Comparison of ENCODE assay signal across 1 cellular context in the genomic region with DNA sequence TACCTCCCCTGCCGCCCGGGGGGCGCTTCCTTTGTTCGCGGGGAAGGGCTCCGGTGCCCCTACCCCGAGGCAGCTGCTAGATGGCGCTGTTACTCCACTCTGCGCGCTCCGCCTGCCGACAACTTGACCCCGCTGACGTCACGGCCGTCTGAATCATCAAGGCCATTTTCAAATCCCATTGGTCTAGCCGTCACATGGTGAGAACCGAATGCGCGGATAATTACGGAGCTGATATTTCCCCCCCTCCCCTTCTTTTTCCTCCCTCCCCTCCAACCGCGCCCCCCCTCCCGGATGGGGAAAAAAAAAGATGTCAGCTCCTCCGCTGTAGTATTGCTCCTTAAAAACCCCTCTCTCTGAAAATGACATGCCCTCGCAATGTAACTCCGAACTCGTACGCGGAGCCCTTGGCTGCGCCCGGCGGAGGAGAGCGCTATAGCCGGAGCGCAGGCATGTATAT.
TF ChIP-seq lines count a peak whose summit lies in the region.

TSS of gene HOXC10 (plus strand) at position 246 of the 457 bp plus-strand sequence. CDS start at position 360, 114 bp downstream.

TF ChIP-seq in K562, 482 proteins besides CTCF, POLR2A, EP300 and RAD21 (continued from another document and continues in another):
- TF ChIP-seq, protein P1, sequence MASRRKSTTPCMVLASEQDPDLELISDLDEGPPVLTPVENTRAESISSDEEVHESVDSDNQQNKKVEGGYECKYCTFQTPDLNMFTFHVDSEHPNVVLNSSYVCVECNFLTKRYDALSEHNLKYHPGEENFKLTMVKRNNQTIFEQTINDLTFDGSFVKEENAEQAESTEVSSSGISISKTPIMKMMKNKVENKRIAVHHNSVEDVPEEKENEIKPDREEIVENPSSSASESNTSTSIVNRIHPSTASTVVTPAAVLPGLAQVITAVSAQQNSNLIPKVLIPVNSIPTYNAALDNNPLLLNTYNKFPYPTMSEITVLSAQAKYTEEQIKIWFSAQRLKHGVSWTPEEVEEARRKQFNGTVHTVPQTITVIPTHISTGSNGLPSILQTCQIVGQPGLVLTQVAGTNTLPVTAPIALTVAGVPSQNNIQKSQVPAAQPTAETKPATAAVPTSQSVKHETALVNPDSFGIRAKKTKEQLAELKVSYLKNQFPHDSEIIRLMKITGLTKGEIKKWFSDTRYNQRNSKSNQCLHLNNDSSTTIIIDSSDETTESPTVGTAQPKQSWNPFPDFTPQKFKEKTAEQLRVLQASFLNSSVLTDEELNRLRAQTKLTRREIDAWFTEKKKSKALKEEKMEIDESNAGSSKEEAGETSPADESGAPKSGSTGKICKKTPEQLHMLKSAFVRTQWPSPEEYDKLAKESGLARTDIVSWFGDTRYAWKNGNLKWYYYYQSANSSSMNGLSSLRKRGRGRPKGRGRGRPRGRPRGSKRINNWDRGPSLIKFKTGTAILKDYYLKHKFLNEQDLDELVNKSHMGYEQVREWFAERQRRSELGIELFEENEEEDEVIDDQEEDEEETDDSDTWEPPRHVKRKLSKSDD (conservative IDR thresholded peaks at IDR 0.05; ENCODE audit: low read length): no peak
- TF ChIP-seq SFPQ (IDR thresholded peaks at IDR 0.05; ENCODE audit: low read depth, low read length): no peak
- TF ChIP-seq FOS (IDR thresholded peaks at IDR 0.05; ENCODE audit: extremely low read depth, insufficient read length): peak; percentile 37
- peak; percentile 42; the same call in 1 of the 2 replicates for TF ChIP-seq L3MBTL2 (IDR thresholded peaks at IDR 0.05)
- TF ChIP-seq, protein P2, sequence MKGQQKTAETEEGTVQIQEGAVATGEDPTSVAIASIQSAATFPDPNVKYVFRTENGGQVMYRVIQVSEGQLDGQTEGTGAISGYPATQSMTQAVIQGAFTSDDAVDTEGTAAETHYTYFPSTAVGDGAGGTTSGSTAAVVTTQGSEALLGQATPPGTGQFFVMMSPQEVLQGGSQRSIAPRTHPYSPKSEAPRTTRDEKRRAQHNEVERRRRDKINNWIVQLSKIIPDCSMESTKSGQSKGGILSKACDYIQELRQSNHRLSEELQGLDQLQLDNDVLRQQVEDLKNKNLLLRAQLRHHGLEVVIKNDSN (CRISPR knock-in tag; IDR thresholded peaks at IDR 0.05): peak; percentile 83
- TF ChIP-seq, protein P3, sequence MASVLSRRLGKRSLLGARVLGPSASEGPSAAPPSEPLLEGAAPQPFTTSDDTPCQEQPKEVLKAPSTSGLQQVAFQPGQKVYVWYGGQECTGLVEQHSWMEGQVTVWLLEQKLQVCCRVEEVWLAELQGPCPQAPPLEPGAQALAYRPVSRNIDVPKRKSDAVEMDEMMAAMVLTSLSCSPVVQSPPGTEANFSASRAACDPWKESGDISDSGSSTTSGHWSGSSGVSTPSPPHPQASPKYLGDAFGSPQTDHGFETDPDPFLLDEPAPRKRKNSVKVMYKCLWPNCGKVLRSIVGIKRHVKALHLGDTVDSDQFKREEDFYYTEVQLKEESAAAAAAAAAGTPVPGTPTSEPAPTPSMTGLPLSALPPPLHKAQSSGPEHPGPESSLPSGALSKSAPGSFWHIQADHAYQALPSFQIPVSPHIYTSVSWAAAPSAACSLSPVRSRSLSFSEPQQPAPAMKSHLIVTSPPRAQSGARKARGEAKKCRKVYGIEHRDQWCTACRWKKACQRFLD (CRISPR knock-in tag; IDR thresholded peaks at IDR 0.05): 0 out of 2 replicates have a peak, but pooled peaks have one; percentile 39
- no peak for TF ChIP-seq PTBP1 (IDR thresholded peaks at IDR 0.05; ENCODE audit: low read depth, low read length)
- peak; percentile 87 for TF ChIP-seq USF2 (CRISPR knock-in tag; IDR thresholded peaks at IDR 0.05)
- 0 out of 2 replicates have a peak, but pooled peaks have one; percentile 23 for TF ChIP-seq ETV1 (tag; conservative IDR thresholded peaks at IDR 0.05; ENCODE audit: low read depth)
- TF ChIP-seq, protein P4, sequence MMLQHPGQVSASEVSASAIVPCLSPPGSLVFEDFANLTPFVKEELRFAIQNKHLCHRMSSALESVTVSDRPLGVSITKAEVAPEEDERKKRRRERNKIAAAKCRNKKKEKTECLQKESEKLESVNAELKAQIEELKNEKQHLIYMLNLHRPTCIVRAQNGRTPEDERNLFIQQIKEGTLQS (IDR thresholded peaks at IDR 0.05): peak; percentile 93
- TF ChIP-seq, protein P4 (CRISPR knock-in tag; conservative IDR thresholded peaks at IDR 0.05): 0 out of 2 replicates have a peak, but pooled peaks have one; percentile 46
- TF ChIP-seq TFE3 (CRISPR knock-in tag; IDR thresholded peaks at IDR 0.05): no peak
- TF ChIP-seq MYNN (IDR thresholded peaks at IDR 0.05): peak; percentile 65; the same call in 1 of the 2 replicates
- TF ChIP-seq MYNN (CRISPR knock-in tag; IDR thresholded peaks at IDR 0.05): no peak
- TF ChIP-seq POLR2G (IDR thresholded peaks at IDR 0.05; ENCODE audit: low read depth, low read length): no peak
- TF ChIP-seq ADNP (tag; IDR thresholded peaks at IDR 0.05): no peak
- TF ChIP-seq ZNF699 (CRISPR knock-in tag; IDR thresholded peaks at IDR 0.05; ENCODE audit: insufficient replicate concordance): no peak
- TF ChIP-seq CBFA2T3 (IDR thresholded peaks at IDR 0.05): no peak
- peak; percentile 87 for TF ChIP-seq CREB1 (IDR thresholded peaks at IDR 0.05)
- peak; percentile 92 for TF ChIP-seq CREB1 (CRISPR knock-in tag; IDR thresholded peaks at IDR 0.05)
- peak; percentile 84 for TF ChIP-seq RB1 (IDR thresholded peaks at IDR 0.05; ENCODE audit: low read depth)
- peak; percentile 81 for TF ChIP-seq ZBTB12 (CRISPR knock-in tag; IDR thresholded peaks at IDR 0.05)
- TF ChIP-seq, protein P5, sequence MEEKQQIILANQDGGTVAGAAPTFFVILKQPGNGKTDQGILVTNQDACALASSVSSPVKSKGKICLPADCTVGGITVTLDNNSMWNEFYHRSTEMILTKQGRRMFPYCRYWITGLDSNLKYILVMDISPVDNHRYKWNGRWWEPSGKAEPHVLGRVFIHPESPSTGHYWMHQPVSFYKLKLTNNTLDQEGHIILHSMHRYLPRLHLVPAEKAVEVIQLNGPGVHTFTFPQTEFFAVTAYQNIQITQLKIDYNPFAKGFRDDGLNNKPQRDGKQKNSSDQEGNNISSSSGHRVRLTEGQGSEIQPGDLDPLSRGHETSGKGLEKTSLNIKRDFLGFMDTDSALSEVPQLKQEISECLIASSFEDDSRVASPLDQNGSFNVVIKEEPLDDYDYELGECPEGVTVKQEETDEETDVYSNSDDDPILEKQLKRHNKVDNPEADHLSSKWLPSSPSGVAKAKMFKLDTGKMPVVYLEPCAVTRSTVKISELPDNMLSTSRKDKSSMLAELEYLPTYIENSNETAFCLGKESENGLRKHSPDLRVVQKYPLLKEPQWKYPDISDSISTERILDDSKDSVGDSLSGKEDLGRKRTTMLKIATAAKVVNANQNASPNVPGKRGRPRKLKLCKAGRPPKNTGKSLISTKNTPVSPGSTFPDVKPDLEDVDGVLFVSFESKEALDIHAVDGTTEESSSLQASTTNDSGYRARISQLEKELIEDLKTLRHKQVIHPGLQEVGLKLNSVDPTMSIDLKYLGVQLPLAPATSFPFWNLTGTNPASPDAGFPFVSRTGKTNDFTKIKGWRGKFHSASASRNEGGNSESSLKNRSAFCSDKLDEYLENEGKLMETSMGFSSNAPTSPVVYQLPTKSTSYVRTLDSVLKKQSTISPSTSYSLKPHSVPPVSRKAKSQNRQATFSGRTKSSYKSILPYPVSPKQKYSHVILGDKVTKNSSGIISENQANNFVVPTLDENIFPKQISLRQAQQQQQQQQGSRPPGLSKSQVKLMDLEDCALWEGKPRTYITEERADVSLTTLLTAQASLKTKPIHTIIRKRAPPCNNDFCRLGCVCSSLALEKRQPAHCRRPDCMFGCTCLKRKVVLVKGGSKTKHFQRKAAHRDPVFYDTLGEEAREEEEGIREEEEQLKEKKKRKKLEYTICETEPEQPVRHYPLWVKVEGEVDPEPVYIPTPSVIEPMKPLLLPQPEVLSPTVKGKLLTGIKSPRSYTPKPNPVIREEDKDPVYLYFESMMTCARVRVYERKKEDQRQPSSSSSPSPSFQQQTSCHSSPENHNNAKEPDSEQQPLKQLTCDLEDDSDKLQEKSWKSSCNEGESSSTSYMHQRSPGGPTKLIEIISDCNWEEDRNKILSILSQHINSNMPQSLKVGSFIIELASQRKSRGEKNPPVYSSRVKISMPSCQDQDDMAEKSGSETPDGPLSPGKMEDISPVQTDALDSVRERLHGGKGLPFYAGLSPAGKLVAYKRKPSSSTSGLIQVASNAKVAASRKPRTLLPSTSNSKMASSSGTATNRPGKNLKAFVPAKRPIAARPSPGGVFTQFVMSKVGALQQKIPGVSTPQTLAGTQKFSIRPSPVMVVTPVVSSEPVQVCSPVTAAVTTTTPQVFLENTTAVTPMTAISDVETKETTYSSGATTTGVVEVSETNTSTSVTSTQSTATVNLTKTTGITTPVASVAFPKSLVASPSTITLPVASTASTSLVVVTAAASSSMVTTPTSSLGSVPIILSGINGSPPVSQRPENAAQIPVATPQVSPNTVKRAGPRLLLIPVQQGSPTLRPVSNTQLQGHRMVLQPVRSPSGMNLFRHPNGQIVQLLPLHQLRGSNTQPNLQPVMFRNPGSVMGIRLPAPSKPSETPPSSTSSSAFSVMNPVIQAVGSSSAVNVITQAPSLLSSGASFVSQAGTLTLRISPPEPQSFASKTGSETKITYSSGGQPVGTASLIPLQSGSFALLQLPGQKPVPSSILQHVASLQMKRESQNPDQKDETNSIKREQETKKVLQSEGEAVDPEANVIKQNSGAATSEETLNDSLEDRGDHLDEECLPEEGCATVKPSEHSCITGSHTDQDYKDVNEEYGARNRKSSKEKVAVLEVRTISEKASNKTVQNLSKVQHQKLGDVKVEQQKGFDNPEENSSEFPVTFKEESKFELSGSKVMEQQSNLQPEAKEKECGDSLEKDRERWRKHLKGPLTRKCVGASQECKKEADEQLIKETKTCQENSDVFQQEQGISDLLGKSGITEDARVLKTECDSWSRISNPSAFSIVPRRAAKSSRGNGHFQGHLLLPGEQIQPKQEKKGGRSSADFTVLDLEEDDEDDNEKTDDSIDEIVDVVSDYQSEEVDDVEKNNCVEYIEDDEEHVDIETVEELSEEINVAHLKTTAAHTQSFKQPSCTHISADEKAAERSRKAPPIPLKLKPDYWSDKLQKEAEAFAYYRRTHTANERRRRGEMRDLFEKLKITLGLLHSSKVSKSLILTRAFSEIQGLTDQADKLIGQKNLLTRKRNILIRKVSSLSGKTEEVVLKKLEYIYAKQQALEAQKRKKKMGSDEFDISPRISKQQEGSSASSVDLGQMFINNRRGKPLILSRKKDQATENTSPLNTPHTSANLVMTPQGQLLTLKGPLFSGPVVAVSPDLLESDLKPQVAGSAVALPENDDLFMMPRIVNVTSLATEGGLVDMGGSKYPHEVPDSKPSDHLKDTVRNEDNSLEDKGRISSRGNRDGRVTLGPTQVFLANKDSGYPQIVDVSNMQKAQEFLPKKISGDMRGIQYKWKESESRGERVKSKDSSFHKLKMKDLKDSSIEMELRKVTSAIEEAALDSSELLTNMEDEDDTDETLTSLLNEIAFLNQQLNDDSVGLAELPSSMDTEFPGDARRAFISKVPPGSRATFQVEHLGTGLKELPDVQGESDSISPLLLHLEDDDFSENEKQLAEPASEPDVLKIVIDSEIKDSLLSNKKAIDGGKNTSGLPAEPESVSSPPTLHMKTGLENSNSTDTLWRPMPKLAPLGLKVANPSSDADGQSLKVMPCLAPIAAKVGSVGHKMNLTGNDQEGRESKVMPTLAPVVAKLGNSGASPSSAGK (IDR thresholded peaks at IDR 0.05): peak; percentile 65
